8 cellular contexts compared by ENCODE assay signal in the genomic region with DNA sequence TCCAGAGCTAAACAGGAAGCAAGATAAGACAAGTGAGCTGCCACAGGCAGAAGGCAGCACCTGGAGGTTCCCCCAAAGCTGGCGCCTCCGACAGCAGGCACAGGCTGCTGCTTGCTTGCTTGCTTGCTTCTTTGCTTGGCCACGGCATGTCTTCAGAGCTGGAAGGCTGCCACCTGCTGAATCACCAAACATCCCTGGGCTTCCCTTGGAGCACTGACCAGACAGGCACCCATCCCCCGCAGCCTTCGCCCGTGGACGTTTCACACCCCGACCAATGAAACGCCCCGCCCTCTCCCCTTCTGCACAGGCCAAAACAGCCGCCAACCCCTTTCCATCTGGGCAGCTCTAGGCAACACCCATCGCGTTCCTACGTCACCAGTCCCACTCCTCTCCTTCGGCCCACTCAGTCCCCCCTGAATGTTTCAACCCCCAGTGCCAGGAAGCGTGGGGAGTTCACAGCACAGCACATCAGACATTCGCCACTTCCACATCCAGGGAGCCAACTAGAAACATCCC. TPM values are rescaled to one million over a fixed set of nuclear protein-coding genes. Genes with fewer than 3 reads are reported as not detected.
DNase-seq lines count a peak whose midpoint lies in the region; ATAC-seq, FAIRE-seq and TF ChIP-seq lines count a peak whose summit lies in the region.

No MANE protein-coding gene starts in this region.

- peak overlapping the region; percentile 93 for H3K9ac ChIP-seq in endothelial cell of umbilical vein (replicated peaks; ENCODE audit: extremely low read depth, insufficient read depth, low read length)

- dilution Hi-C loops in endothelial cell of umbilical vein (cut with MboI; ENCODE audit: extremely low pct_ligation_motif_present, low sequenced_read_pairs) = no loop called here

- peak overlapping the region; percentile 10 for H3K27ac ChIP-seq in endothelial cell of umbilical vein (ENCODE audit: insufficient read depth, low read depth, low read length)

- no peaks in the 10 kb centered on the region for H4K20me1 ChIP-seq in endothelial cell of umbilical vein (replicated peaks; ENCODE audit: control insufficient read depth, extremely low read depth, insufficient read depth, low read length)

- CTCF ChIA-PET in endothelial cell of umbilical vein (lab: Charles Lee) = interaction anchor here (0.7 to 7.3 kb wide), 14 partner anchors 9 to 346 kb away, joined by 3 to 106 read pairs (median 7); no protein-coding TSS in a partner anchor

- no TSS peak for BruUV-seq in endothelial cell of umbilical vein (replicated peaks; lab: Mats Ljungman, UMichigan)

- H3K4me1 ChIP-seq in BE2C (no peaks in the 10 kb centered on the region), endothelial cell of umbilical vein (ENCODE audit: control insufficient read depth, extremely low read depth, insufficient read depth, low read length) (peaks cover 20% of the 10 kb centered on the region)

- H3K27me3 ChIP-seq in BE2C (no peaks in the 10 kb centered on the region), endothelial cell of umbilical vein (ENCODE audit: control insufficient read depth in 2 of 2, insufficient read depth in 2 of 2, low read length in 2 of 2) (no peaks in the 10 kb centered on the region)

- TF ChIP-seq POLR2A in GM18951 (IDR thresholded peaks at IDR 0.05; ENCODE audit: extremely low read depth, insufficient read depth, insufficient read length) = peak; percentile 15
- TF ChIP-seq POLR2A in endothelial cell of umbilical vein (IDR thresholded peaks at IDR 0.05; ENCODE audit: low read depth, low read length) = no peak

- H3K36me3 ChIP-seq in BE2C (no peaks in the 10 kb centered on the region), endothelial cell of umbilical vein (ENCODE audit: control insufficient read depth in 2 of 2, extremely low read depth in 1 of 2, insufficient read depth in 2 of 2, low read length in 2 of 2) (no peaks in the 10 kb centered on the region)

- TF ChIP-seq CTCF in BE2C (IDR thresholded peaks at IDR 0.05; ENCODE audit: low read depth, low read length) = peak; percentile 23; the same call in 1 of the 2 replicates
- TF ChIP-seq CTCF in endothelial cell of umbilical vein (IDR thresholded peaks at IDR 0.05; ENCODE audit: extremely low read depth in 1 of 2, insufficient read depth in 1 of 2, low read depth in 1 of 2, low read length in 2 of 2) = no peak

- peak overlapping the region; percentile 84 for H3K4me2 ChIP-seq in endothelial cell of umbilical vein (ENCODE audit: insufficient read depth, low read length)

- POLR2A ChIA-PET in endothelial cell of umbilical vein (lab: Charles Lee) = no interaction called here

- ATAC-seq in HG03280 (IDR thresholded peaks at IDR 0.05; ENCODE audit: unreplicated experiment) = peak; percentile 24

- DNase-seq in BE2C (peak; percentile 82), NCI-H82 (lab: John Stamatoyannopoulos, UW) (peak; percentile 66), endothelial cell of umbilical vein (ENCODE audit: low read depth, low spot score) (peak; percentile 94), midbrain (lab: John Stamatoyannopoulos, UW) (peak; percentile 87)
- DNase-seq in activated CD8-positive, alpha-beta memory T cell treated with anti-CD3 and anti-CD28 coated beads, Interleukin-2, amount 50 U/mL, for 48 hours = peak; percentile 71
- peak; percentile 45 for DNase-seq in stimulated activated CD8-positive, alpha-beta memory T cell treated with anti-CD3 and anti-CD28 coated beads, Interleukin-4, amount 100 ng/mL, for 24 hours (ENCODE audit: low read depth)

- H2AFZ ChIP-seq in endothelial cell of umbilical vein (ENCODE audit: low read depth, low read length) = peak overlapping the region; percentile 58

- peak; percentile 98 for FAIRE-seq in endothelial cell of umbilical vein (lab: Jason Lieb, UNC)

- in situ Hi-C loops in GM18951 (cut with MboI; ENCODE audit: low sequenced_read_pairs, unreplicated experiment) = no loop called here

- no peaks in the 10 kb centered on the region for H3K9me1 ChIP-seq in endothelial cell of umbilical vein (replicated peaks; ENCODE audit: control insufficient read depth, extremely low read depth, insufficient read depth, low read length)

- H3K4me3 ChIP-seq in BE2C (ENCODE audit: low read depth, low read length) = peak overlapping the region; percentile 84
- peak overlapping the region; percentile 64 to 80 (median 71) for H3K4me3 ChIP-seq in endothelial cell of umbilical vein (replicated peaks in 1 of 3; ENCODE audit: insufficient read depth in 1 of 3, low read depth in 1 of 3, low read length in 3 of 3)

- intact Hi-C loops in endothelial cell of umbilical vein (cut with micrococcal nuclease) = loop anchor here (1.0 to 5.0 kb wide), 3 partner anchors 18 to 1955 kb away; no protein-coding TSS in a partner anchor

- H3K9me3 ChIP-seq in BE2C (no peaks in the 10 kb centered on the region), endothelial cell of umbilical vein (replicated peaks; ENCODE audit: control insufficient read depth, insufficient read depth, low read length) (no peaks in the 10 kb centered on the region)

- no peaks in the 10 kb centered on the region for H3K79me2 ChIP-seq in endothelial cell of umbilical vein (ENCODE audit: control insufficient read depth, insufficient read depth, low read length)

TF ChIP-seq in endothelial cell of umbilical vein, 7 proteins besides CTCF, POLR2A, EP300 and RAD21:
- TF ChIP-seq POLR2AphosphoS5 (IDR thresholded peaks at IDR 0.05; ENCODE audit: insufficient read depth, low read depth, low read length) (peak; percentile 46), FOS (IDR thresholded peaks at IDR 0.05; ENCODE audit: borderline replicate concordance, insufficient read depth, low read length) (peak; percentile 70)
- TF ChIP-seq, protein P1, sequence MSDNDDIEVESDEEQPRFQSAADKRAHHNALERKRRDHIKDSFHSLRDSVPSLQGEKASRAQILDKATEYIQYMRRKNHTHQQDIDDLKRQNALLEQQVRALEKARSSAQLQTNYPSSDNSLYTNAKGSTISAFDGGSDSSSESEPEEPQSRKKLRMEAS (IDR thresholded peaks at IDR 0.05; ENCODE audit: insufficient read depth, insufficient read length) = no peak
TF ChIP-seq in endothelial cell of umbilical vein: peak in this region for 2.

RNA-seq across cellular contexts. Expression of a gene that starts 1.7 kb away (rescaled TPM):
- polyA plus RNA-seq in BE2C (2012; ENCODE audit: insufficient read depth, insufficient read length, low read depth) = 5.3 TPM
- total RNA-seq in endothelial cell of umbilical vein = 23.7 and 24.8 TPM in 2 replicates
- polyA plus RNA-seq in endothelial cell of umbilical vein = 8.8 and 9.7 TPM in 2 replicates
- polyA plus RNA-seq in endothelial cell of umbilical vein (2011; cell fraction: cytosol; rRNA removed) = 8.2 and 9.9 TPM in 2 replicates
- 11.2 and 16.0 TPM in 2 replicates for polyA plus RNA-seq in endothelial cell of umbilical vein (2011; cell fraction: nucleus; rRNA removed)
- polyA plus RNA-seq in endothelial cell of umbilical vein (2012) = 14.8 and 16.1 TPM in 2 replicates
- polyA minus RNA-seq in endothelial cell of umbilical vein = 21.5 TPM in 2 replicates
- 36.0 TPM for polyA minus RNA-seq in endothelial cell of umbilical vein (2011; cell fraction: cytosol; rRNA and poly(A)+ RNA removed)
- 60.5 and 62.4 TPM in 2 replicates for polyA minus RNA-seq in endothelial cell of umbilical vein (2011; cell fraction: nucleus; rRNA and poly(A)+ RNA removed)

Comparison
In these comparisons a context has a peak if more than half of its experiments do, and no peak if none do; other contexts are left out.
1. Peak in every context shown above with its lines: DNase-seq, ATAC-seq, H3K4me3 ChIP-seq and H3K27ac ChIP-seq.